1 cellular context compared by ENCODE assay signal in genomic region chr14:35046751-35047536, GRCh38.
TF ChIP-seq lines count a peak whose summit lies in the region.

No MANE protein-coding gene starts in this region.

TF ChIP-seq in HepG2, 621 proteins besides CTCF, POLR2A, EP300 and RAD21 (continued from another document and continues in another):
- TF ChIP-seq PAXIP1 (CRISPR knock-in tag; conservative IDR thresholded peaks at IDR 0.05) (no peak), HNF1A (IDR thresholded peaks at IDR 0.05; ENCODE audit: low read depth) (0 out of 2 replicates have a peak, but pooled peaks have one; percentile 2), HNF1A (CRISPR knock-in tag; IDR thresholded peaks at IDR 0.05; ENCODE audit: borderline replicate concordance) (no peak), HNF1B (CRISPR knock-in tag; IDR thresholded peaks at IDR 0.05) (0 out of 2 replicates have a peak, but pooled peaks have one; percentile 9), ZNF710 (CRISPR knock-in tag; IDR thresholded peaks at IDR 0.05; ENCODE audit: borderline replicate concordance) (peak; percentile 17; the same call in 1 of the 2 replicates), ZNF512 (CRISPR knock-in tag; IDR thresholded peaks at IDR 0.05) (0 out of 2 replicates have a peak, but pooled peaks have one; percentile 64), ZBTB42 (CRISPR knock-in tag; IDR thresholded peaks at IDR 0.05) (0 out of 2 replicates have a peak, but pooled peaks have one; percentile 30), ZBTB40 (IDR thresholded peaks at IDR 0.05) (no peak), ZBTB40 (CRISPR knock-in tag; IDR thresholded peaks at IDR 0.05) (peak; percentile 16), ZNF225 (CRISPR knock-in tag; IDR thresholded peaks at IDR 0.05) (peak; percentile 98; the same call in 1 of the 2 replicates), MAFK (conservative IDR thresholded peaks at IDR 0.05 in 1 of 2, IDR thresholded peaks at IDR 0.05 in 1 of 2; ENCODE audit: low read length in 2 of 2) (no peak), HNF4G (IDR thresholded peaks at IDR 0.05; ENCODE audit: borderline replicate concordance, low read depth, low read length) (0 out of 2 replicates have a peak, but pooled peaks have one; percentile 15), HNF4G (CRISPR knock-in tag; IDR thresholded peaks at IDR 0.05; ENCODE audit: borderline replicate concordance, low read depth) (peak; percentile 70; the same call in 1 of the 2 replicates), NONO (IDR thresholded peaks at IDR 0.05) (no peak), NONO (CRISPR knock-in tag; conservative IDR thresholded peaks at IDR 0.05) (0 out of 2 replicates have a peak, but pooled peaks have one; percentile 3), ZNF260 (CRISPR knock-in tag; IDR thresholded peaks at IDR 0.05; ENCODE audit: borderline replicate concordance, low read depth) (0 out of 2 replicates have a peak, but pooled peaks have one; percentile 88), REST (IDR thresholded peaks at IDR 0.05; ENCODE audit: borderline replicate concordance in 1 of 2, low read depth in 1 of 2, low read length in 2 of 2) (peak in 1 of 2 experiments; percentile 87), TBL1XR1 (IDR thresholded peaks at IDR 0.05; ENCODE audit: borderline replicate concordance, low read length, partially characterized antibody) (peak; percentile 23), ZBTB38 (CRISPR knock-in tag; IDR thresholded peaks at IDR 0.05) (peak; percentile 82), TEAD2 (CRISPR knock-in tag; IDR thresholded peaks at IDR 0.05) (no peak), CREBL2 (CRISPR knock-in tag; IDR thresholded peaks at IDR 0.05; ENCODE audit: borderline replicate concordance) (peak; percentile 46; the same call in 1 of the 2 replicates), ZNF629 (CRISPR knock-in tag; conservative IDR thresholded peaks at IDR 0.05) (peak; percentile 98)
